In the genomic region with DNA sequence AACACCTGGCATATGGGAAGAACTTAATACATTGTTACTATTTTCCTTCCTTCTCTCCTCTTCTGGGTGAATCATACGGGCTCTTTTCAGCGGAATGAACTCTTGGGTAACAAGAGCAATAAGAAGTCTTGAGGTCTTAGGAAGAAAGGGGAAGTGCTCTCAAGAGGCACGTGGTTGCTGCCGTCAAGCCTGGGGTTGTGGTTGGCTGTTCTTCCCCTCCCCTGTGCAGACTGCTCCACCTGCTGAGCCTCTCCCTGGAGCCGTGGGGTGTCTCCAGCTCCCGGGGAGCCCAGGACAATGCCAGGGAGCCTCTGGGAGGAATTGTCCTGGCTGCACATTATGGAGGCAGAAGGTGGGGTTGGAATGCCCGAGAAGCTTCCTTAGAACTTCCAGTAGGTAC, we compare ENCODE assay signal across 8 cellular contexts. TPM values are rescaled to one million over a fixed set of nuclear protein-coding genes. Genes with fewer than 3 reads are reported as not detected.
A peak's percentile ranks its signal among the peaks of the same experiment; 100 is the strongest.
DNase-seq lines count a peak whose midpoint lies in the region; ATAC-seq and TF ChIP-seq lines count a peak whose summit lies in the region.

No MANE protein-coding gene starts in this region.

- no peak overlapping the region for H3K4me2 ChIP-seq in GM23248 (ENCODE audit: unreplicated experiment)

- H3K36me3 ChIP-seq in thyroid gland (no peaks in the 10 kb centered on the region), GM23248 (ENCODE audit: low read depth) (no peaks in the 10 kb centered on the region)

- intact Hi-C loops in thyroid gland (cut with DNase I) = no loop called here

- TF ChIP-seq CTCF in thyroid gland (IDR thresholded peaks at IDR 0.05) (no peak), foreskin fibroblast (IDR thresholded peaks at IDR 0.05; ENCODE audit: low read depth, low read length) (no peak)

- H3K9me3 ChIP-seq in thyroid gland = no peaks in the 10 kb centered on the region
- H3K9me3 ChIP-seq in GM23248 (ENCODE audit: low read depth) = no peaks in the 10 kb centered on the region

- no peak overlapping the region for H3K27ac ChIP-seq in thyroid gland
- H3K27ac ChIP-seq in GM23248 = no peak overlapping the region

- H3K4me3 ChIP-seq in thyroid gland (replicated peaks in 1 of 3) (no peak overlapping the region), foreskin fibroblast (ENCODE audit: low read depth in 1 of 2, low read length in 2 of 2) (no peak overlapping the region), GM23248 (no peak overlapping the region)

- H3K27me3 ChIP-seq in thyroid gland = no peaks in the 10 kb centered on the region
- H3K27me3 ChIP-seq in GM23248 (replicated peaks; ENCODE audit: insufficient read depth) = no peaks in the 10 kb centered on the region

- no peak overlapping the region for H3K9ac ChIP-seq in GM23248

- no peaks in the 10 kb centered on the region for H3K79me2 ChIP-seq in GM23248 (ENCODE audit: insufficient read depth)

- no peaks in the 10 kb centered on the region for H4K20me1 ChIP-seq in GM23248 (ENCODE audit: insufficient read depth)

- DNase-seq in NOMO-1 (lab: John Stamatoyannopoulos, UW; ENCODE audit: unreplicated experiment in 2 of 2) = peak; percentile 92 to 96
- peak; percentile 63 for DNase-seq in central memory CD4-positive, alpha-beta T cell
- peak; percentile 39 to 57 for DNase-seq in thyroid gland
- DNase-seq in foreskin fibroblast = no peak
- DNase-seq in GM23248 = no peak
- no peak for DNase-seq in cerebellar nuclear complex (lab: John Stamatoyannopoulos, UW)

- no peaks in the 10 kb centered on the region for H3K9me2 ChIP-seq in GM23248 (ENCODE audit: insufficient read depth)

- ATAC-seq in GM18861 (IDR thresholded peaks at IDR 0.05; ENCODE audit: unreplicated experiment) (peak; percentile 95), HG02678 (IDR thresholded peaks at IDR 0.05; ENCODE audit: unreplicated experiment) (peak; percentile 99)

- no peaks in the 10 kb centered on the region; the same call in 1 of the 2 replicates for H3F3A ChIP-seq in GM23248 (ENCODE audit: insufficient read depth)

- H3K4me1 ChIP-seq in thyroid gland (no peaks in the 10 kb centered on the region), GM23248 (ENCODE audit: insufficient read depth) (peaks cover 12% of the 10 kb centered on the region; the same call in 1 of the 2 replicates)

- WGBS in thyroid gland, 2 donors = 24 to 57% methylated on average over 5 to 7 of the region's 7 CpGs
- WGBS in GM23248 (ENCODE audit: low coverage in 1 of 2, low lambda C conversion rate in 2 of 2, missing lambda C conversion rate in 2 of 2), 2 experiments = 57 to 70% methylated on average over 7 of the region's 7 CpGs

- no peak for TF ChIP-seq POLR2A in thyroid gland (IDR thresholded peaks at IDR 0.05)

- H2AFZ ChIP-seq in GM23248 = no peak overlapping the region

- in situ Hi-C loops in GM23248 (cut with MboI) = no loop called here

RNA-seq across cellular contexts. Expression of a gene that starts 19.4 kb away (rescaled TPM):
- total RNA-seq in thyroid gland = under 1 TPM; under 0.01 to 0.78 (median 0.35) TPM
- total RNA-seq in GM23248 (2014; rRNA removed; shearing (Covaris generic)) = not detected in 2 replicates
- polyA plus RNA-seq in GM23248 (2016; fragmentation: Nextera tagmentation; extraction: Ambion mirVana) = 0.03 TPM in 1 of 2 replicates, not detected in the other

Comparison
In these comparisons a context has a peak if more than half of its experiments do, and no peak if none do; other contexts are left out.
1. DNase-seq: peak in NOMO-1 (2 of 2), central memory CD4-positive, alpha-beta T cell (single experiment) and thyroid gland (2 of 2); none in foreskin fibroblast (0 of 2), GM23248 (single experiment) and cerebellar nuclear complex (0 of 2).